In genomic region chr10:72695496-72695895, GRCh38 we compare ENCODE assay signal across 1 cellular context.
TF ChIP-seq lines count a peak whose summit lies in the region.

No MANE protein-coding gene starts in this region.

TF ChIP-seq in K562, 482 proteins besides CTCF, POLR2A, EP300 and RAD21 (continued from another document):
- 0 out of 2 replicates have a peak, but pooled peaks have one; percentile 6 for TF ChIP-seq AFF4 (CRISPR knock-in tag; IDR thresholded peaks at IDR 0.05)
